1 cellular context compared by ENCODE assay signal in genomic region chr6:34722451-34722850, GRCh38.
TF ChIP-seq lines count a peak whose summit lies in the region.

No MANE protein-coding gene starts in this region.

TF ChIP-seq in HepG2, 621 proteins besides CTCF, POLR2A, EP300 and RAD21:
- TF ChIP-seq CEBPZ (IDR thresholded peaks at IDR 0.05; ENCODE audit: low read length) (no peak), ZNF292 (CRISPR knock-in tag; IDR thresholded peaks at IDR 0.05; ENCODE audit: borderline replicate concordance, low read depth) (no peak), TOE1 (CRISPR knock-in tag; IDR thresholded peaks at IDR 0.05) (no peak)
- TF ChIP-seq, protein P1, sequence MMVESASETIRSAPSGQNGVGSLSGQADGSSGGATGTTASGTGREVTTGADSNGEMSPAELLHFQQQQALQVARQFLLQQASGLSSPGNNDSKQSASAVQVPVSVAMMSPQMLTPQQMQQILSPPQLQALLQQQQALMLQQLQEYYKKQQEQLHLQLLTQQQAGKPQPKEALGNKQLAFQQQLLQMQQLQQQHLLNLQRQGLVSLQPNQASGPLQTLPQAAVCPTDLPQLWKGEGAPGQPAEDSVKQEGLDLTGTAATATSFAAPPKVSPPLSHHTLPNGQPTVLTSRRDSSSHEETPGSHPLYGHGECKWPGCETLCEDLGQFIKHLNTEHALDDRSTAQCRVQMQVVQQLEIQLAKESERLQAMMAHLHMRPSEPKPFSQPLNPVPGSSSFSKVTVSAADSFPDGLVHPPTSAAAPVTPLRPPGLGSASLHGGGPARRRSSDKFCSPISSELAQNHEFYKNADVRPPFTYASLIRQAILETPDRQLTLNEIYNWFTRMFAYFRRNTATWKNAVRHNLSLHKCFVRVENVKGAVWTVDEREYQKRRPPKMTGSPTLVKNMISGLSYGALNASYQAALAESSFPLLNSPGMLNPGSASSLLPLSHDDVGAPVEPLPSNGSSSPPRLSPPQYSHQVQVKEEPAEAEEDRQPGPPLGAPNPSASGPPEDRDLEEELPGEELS (CRISPR knock-in tag; IDR thresholded peaks at IDR 0.05): no peak
